Comparison of ENCODE assay signal across 10 cellular contexts in genomic region chr3:170848294-170848917, GRCh38. TPM values are rescaled to one million over a fixed set of nuclear protein-coding genes. Genes with fewer than 3 reads are reported as not detected.
DNase-seq lines count a peak whose midpoint lies in the region; ATAC-seq and TF ChIP-seq lines count a peak whose summit lies in the region.
"Had no signal": no experiment of that assay in that cellular context is flagged by ENCODE, and none has a peak within 500 bp of the region (broad histone marks: within the 10 kb centered on the region; RNA-seq: fewer than 3 reads in every experiment).

No MANE protein-coding gene starts in this region.

- intact Hi-C loops in left cardiac atrium (cut with DNase I) = no loop called here

- no peak overlapping the region for H3K27ac ChIP-seq in cardiac muscle cell

- no peak overlapping the region for H3K27ac Mint-ChIP-seq in endothelial cell (ENCODE audit: unreplicated experiment)

- no peak overlapping the region for H3K4me3 Mint-ChIP-seq in endothelial cell (ENCODE audit: unreplicated experiment)

- H3K27me3 ChIP-seq in cardiac muscle cell = no peaks in the 10 kb centered on the region

- no peaks in the 10 kb centered on the region for H3K36me3 ChIP-seq in cardiac muscle cell

- H3K4me3 ChIP-seq in cardiac muscle cell = no peak overlapping the region

- DNase-seq in cardiac muscle cell (ENCODE audit: low read depth in 1 of 2, low spot score in 1 of 2) (peak in 1 of 2 donors; percentile 50), left cardiac atrium (no peak), NCI-H524 treated with DMSO at 0.1 percent for 48 hours (lab: John Stamatoyannopoulos, UW) (peak; percentile 8), endothelial cell (ENCODE audit: low spot score) (no peak), superior temporal gyrus (ENCODE audit: extremely low spot score) (peak; percentile 40), ecto neural progenitor cell (ENCODE audit: low spot score) (no peak), mesenteric fat pad (ENCODE audit: low spot score) (no peak)
- DNase-seq: caudate nucleus; stimulated activated CD8-positive, alpha-beta memory T cell treated with anti-CD3 and anti-CD28 coated beads, Interleukin-4, amount 100 ng/mL, for 48 hours had no signal

- no peaks in the 10 kb centered on the region for H3K9me3 ChIP-seq in cardiac muscle cell (ENCODE audit: low read depth)

- no peak for ATAC-seq in left cardiac atrium
- no peak for ATAC-seq in GM19023 (IDR thresholded peaks at IDR 0.05; ENCODE audit: unreplicated experiment)

- peaks cover 1% of the 10 kb centered on the region for H3K27me3 Mint-ChIP-seq in endothelial cell (ENCODE audit: unreplicated experiment)

- H3K36me3 Mint-ChIP-seq in endothelial cell (ENCODE audit: low read depth, unreplicated experiment) = no peaks in the 10 kb centered on the region

- peaks cover 3% of the 10 kb centered on the region for H3K4me1 Mint-ChIP-seq in endothelial cell (ENCODE audit: unreplicated experiment)

- H3K9me3 Mint-ChIP-seq in endothelial cell (ENCODE audit: unreplicated experiment) = no peaks in the 10 kb centered on the region

- no peaks in the 10 kb centered on the region for H3K4me1 ChIP-seq in cardiac muscle cell (ENCODE audit: low read depth)

- TF ChIP-seq CTCF in cardiac muscle cell (IDR thresholded peaks at IDR 0.05; ENCODE audit: low read depth, low read length) (peak; percentile 52), endothelial cell (IDR thresholded peaks at IDR 0.05; ENCODE audit: unreplicated experiment) (peak; percentile 28)

RNA-seq across cellular contexts. Expression of gene RPL22L1, which starts 21.6 kb away (rescaled TPM):
- 30.4 and 49.2 TPM in 2 replicates for total RNA-seq in cardiac muscle cell
- 33.2 and 44.5 TPM in 2 replicates for polyA plus RNA-seq in cardiac muscle cell
- total RNA-seq in left cardiac atrium = 10 to 100 TPM; 19.4 to 43.2 TPM
- 22.0 TPM for total RNA-seq in endothelial cell (ENCODE audit: unreplicated experiment)
- 67.9 TPM for total RNA-seq in mesenteric fat pad

Comparison
In these comparisons a context has a peak if more than half of its experiments do, and no peak if none do; other contexts are left out.
1. DNase-seq: peak in NCI-H524 treated with DMSO at 0.1 percent for 48 hours (single experiment) and superior temporal gyrus (single experiment); none in left cardiac atrium (single experiment), endothelial cell (single experiment), ecto neural progenitor cell (single experiment) and mesenteric fat pad (single experiment).